Comparison of ENCODE assay signal across 20 cellular contexts in genomic region chr1:167693425-167694045, GRCh38. TPM values are rescaled to one million over a fixed set of nuclear protein-coding genes. Genes with fewer than 3 reads are reported as not detected.
DNase-seq lines count a peak whose midpoint lies in the region; ATAC-seq and TF ChIP-seq lines count a peak whose summit lies in the region.
"Had no signal": no experiment of that assay in that cellular context is flagged by ENCODE, and none has a peak within 500 bp of the region (broad histone marks: within the 10 kb centered on the region; RNA-seq: fewer than 3 reads in every experiment).

No MANE protein-coding gene starts in this region.

- DNase-seq in activated CD4-positive, alpha-beta T cell treated with anti-CD3 and anti-CD28 coated beads, Interleukin-2, amount 10 ng/mL, durations not matched to agents 24 days and 14 days, result no peak
- no peak for DNase-seq in activated CD4-positive, alpha-beta T cell treated with anti-CD3 and anti-CD28 coated beads, Interleukin-2, amount 50 U/mL, for 48 hours
- DNase-seq in CD14-positive monocyte (ENCODE audit: low spot score) (no peak), GM13976 (ENCODE audit: low spot score) (no peak), SJCRH30 (no peak), natural killer cell (no peak)
- DNase-seq in activated T-helper 1 cell treated with anti-CD3 and anti-CD28 coated beads, Interleukin-12 subunit alpha, Interleukin-12 subunit beta, Interleukin-2, Interleukin-4 antibody, amounts not matched to agents 30 ng/mL and 10 ng/mL and 1 ng/mL, durations not matched to agents 14 hours and 24 hours and 36 hours (ENCODE audit: low spot score), result no peak
- no peak for DNase-seq in naive thymus-derived CD8-positive, alpha-beta T cell
- DNase-seq: 8988T; AML-193; effector CD8-positive, alpha-beta T cell; foreskin melanocyte; mucosa of descending colon; NCI-H2029; NCI-H2227 treated with DMSO at 0.1 percent for 48 hours; OCI-M1; stimulated activated CD4-positive, alpha-beta T cell treated with anti-CD3 and anti-CD28 coated beads, Interleukin-4, amount 100 ng/mL, for 1 hour had no signal

- H3K27ac ChIP-seq in SJCRH30, result no peak overlapping the region
- H3K27ac ChIP-seq: hepatocyte had no signal

- no peak for ATAC-seq in naive thymus-derived CD8-positive, alpha-beta T cell
- ATAC-seq in natural killer cell, result no peak
- ATAC-seq: esophagus mucosa, mucosa of descending colon had no signal

- H3K9me3 Mint-ChIP-seq in activated CD4-positive, alpha-beta T cell treated with anti-CD3 and anti-CD28 coated beads, Interleukin-2, amount 10 ng/mL, durations not matched to agents 24 days and 14 days, result no peaks in the 10 kb centered on the region
- H3K9me3 Mint-ChIP-seq in CD14-positive monocyte, result no peaks in the 10 kb centered on the region
- no peaks in the 10 kb centered on the region for H3K9me3 Mint-ChIP-seq in activated T-helper 1 cell treated with anti-CD3 and anti-CD28 coated beads, Interleukin-12 subunit alpha, Interleukin-12 subunit beta, Interleukin-2, Interleukin-4 antibody, amounts not matched to agents 30 ng/mL and 10 ng/mL and 1 ng/mL, durations not matched to agents 14 hours and 24 hours and 36 hours
- no peaks in the 10 kb centered on the region for H3K9me3 Mint-ChIP-seq in naive thymus-derived CD8-positive, alpha-beta T cell
- H3K9me3 Mint-ChIP-seq in natural killer cell, result no peaks in the 10 kb centered on the region
- H3K9me3 Mint-ChIP-seq: type B pancreatic cell had no signal

- H3K27me3 Mint-ChIP-seq in activated CD4-positive, alpha-beta T cell treated with anti-CD3 and anti-CD28 coated beads, Interleukin-2, amount 10 ng/mL, durations not matched to agents 24 days and 14 days, result no peaks in the 10 kb centered on the region
- H3K27me3 Mint-ChIP-seq in CD14-positive monocyte (ENCODE audit: low read depth in 3 of 3) (no peaks in the 10 kb centered on the region), natural killer cell (ENCODE audit: low read depth in 2 of 2) (no peaks in the 10 kb centered on the region)
- no peaks in the 10 kb centered on the region for H3K27me3 Mint-ChIP-seq in activated T-helper 1 cell treated with anti-CD3 and anti-CD28 coated beads, Interleukin-12 subunit alpha, Interleukin-12 subunit beta, Interleukin-2, Interleukin-4 antibody, amounts not matched to agents 30 ng/mL and 10 ng/mL and 1 ng/mL, durations not matched to agents 14 hours and 24 hours and 36 hours (ENCODE audit: insufficient read depth)
- H3K27me3 Mint-ChIP-seq in naive thymus-derived CD8-positive, alpha-beta T cell, result no peaks in the 10 kb centered on the region

- no peaks in the 10 kb centered on the region for H3K9me3 ChIP-seq in SJCRH30 (replicated peaks)
- H3K9me3 ChIP-seq: mucosa of descending colon had no signal

- peaks cover 82% of the 10 kb centered on the region for H3K36me3 Mint-ChIP-seq in activated CD4-positive, alpha-beta T cell treated with anti-CD3 and anti-CD28 coated beads, Interleukin-2, amount 10 ng/mL, durations not matched to agents 24 days and 14 days (ENCODE audit: low read depth)
- peaks cover 91 to 100% of the 10 kb centered on the region in 2 donors for H3K36me3 Mint-ChIP-seq in CD14-positive monocyte
- H3K36me3 Mint-ChIP-seq in activated T-helper 1 cell treated with anti-CD3 and anti-CD28 coated beads, Interleukin-12 subunit alpha, Interleukin-12 subunit beta, Interleukin-2, Interleukin-4 antibody, amounts not matched to agents 30 ng/mL and 10 ng/mL and 1 ng/mL, durations not matched to agents 14 hours and 24 hours and 36 hours (ENCODE audit: low read depth), result peaks cover 54% of the 10 kb centered on the region
- peaks cover 0 to 95% (median 16%) of the 10 kb centered on the region in 3 donors for H3K36me3 Mint-ChIP-seq in naive thymus-derived CD8-positive, alpha-beta T cell
- peaks cover 14% of the 10 kb centered on the region for H3K36me3 Mint-ChIP-seq in natural killer cell
- H3K36me3 Mint-ChIP-seq: type B pancreatic cell had no signal

- no peaks in the 10 kb centered on the region for H3K27me3 ChIP-seq in SJCRH30
- H3K27me3 ChIP-seq: hepatocyte had no signal

- H3K4me3 ChIP-seq in SJCRH30, result no peak overlapping the region
- H3K4me3 ChIP-seq: hepatocyte, mucosa of descending colon had no signal

- in situ Hi-C loops in GM13976 (cut with MboI; ENCODE audit: low sequenced_read_pairs, unreplicated experiment), result no loop called here

- TF ChIP-seq CTCF in CD14-positive monocyte (IDR thresholded peaks at IDR 0.05) (no peak), GM13976 (IDR thresholded peaks at IDR 0.05; ENCODE audit: borderline replicate concordance, control extremely low read depth, extremely low read depth, insufficient read depth, missing control alignments) (no peak), natural killer cell (IDR thresholded peaks at IDR 0.05) (no peak)

- peaks cover 8% of the 10 kb centered on the region for H3K4me1 Mint-ChIP-seq in activated CD4-positive, alpha-beta T cell treated with anti-CD3 and anti-CD28 coated beads, Interleukin-2, amount 10 ng/mL, durations not matched to agents 24 days and 14 days
- H3K4me1 Mint-ChIP-seq in CD14-positive monocyte, result peaks cover 40% of the 10 kb centered on the region
- peaks cover 14% of the 10 kb centered on the region for H3K4me1 Mint-ChIP-seq in activated T-helper 1 cell treated with anti-CD3 and anti-CD28 coated beads, Interleukin-12 subunit alpha, Interleukin-12 subunit beta, Interleukin-2, Interleukin-4 antibody, amounts not matched to agents 30 ng/mL and 10 ng/mL and 1 ng/mL, durations not matched to agents 14 hours and 24 hours and 36 hours (ENCODE audit: low read depth)
- peaks cover 5 to 13% (median 8%) of the 10 kb centered on the region in 4 donors for H3K4me1 Mint-ChIP-seq in naive thymus-derived CD8-positive, alpha-beta T cell
- H3K4me1 Mint-ChIP-seq in natural killer cell, result peaks cover 8 to 25% of the 10 kb centered on the region in 2 donors

- no peak overlapping the region for H3K4me3 Mint-ChIP-seq in activated CD4-positive, alpha-beta T cell treated with anti-CD3 and anti-CD28 coated beads, Interleukin-2, amount 10 ng/mL, durations not matched to agents 24 days and 14 days
- H3K4me3 Mint-ChIP-seq in CD14-positive monocyte (no peak overlapping the region), natural killer cell (no peak overlapping the region)
- no peak overlapping the region for H3K4me3 Mint-ChIP-seq in activated T-helper 1 cell treated with anti-CD3 and anti-CD28 coated beads, Interleukin-12 subunit alpha, Interleukin-12 subunit beta, Interleukin-2, Interleukin-4 antibody, amounts not matched to agents 30 ng/mL and 10 ng/mL and 1 ng/mL, durations not matched to agents 14 hours and 24 hours and 36 hours
- no peak overlapping the region for H3K4me3 Mint-ChIP-seq in naive thymus-derived CD8-positive, alpha-beta T cell
- H3K4me3 Mint-ChIP-seq: type B pancreatic cell had no signal

- intact Hi-C loops in activated CD4-positive, alpha-beta T cell treated with anti-CD3 and anti-CD28 coated beads, Interleukin-2, amount 10 ng/mL, durations not matched to agents 24 days and 14 days (cut with micrococcal nuclease), result no loop called here
- intact Hi-C loops in CD14-positive monocyte (cut with micrococcal nuclease) (loop anchor here in 1 of 2 donors (10.0 kb wide), 1 partner anchor 629 kb away; no protein-coding TSS in a partner anchor), natural killer cell (cut with micrococcal nuclease) (no loop called here)
- intact Hi-C loops in activated T-helper 1 cell treated with anti-CD3 and anti-CD28 coated beads, Interleukin-12 subunit alpha, Interleukin-12 subunit beta, Interleukin-2, Interleukin-4 antibody, amounts not matched to agents 30 ng/mL and 10 ng/mL and 1 ng/mL, durations not matched to agents 14 hours and 24 hours and 36 hours (cut with micrococcal nuclease), result no loop called here

- no peaks in the 10 kb centered on the region for H3K36me3 ChIP-seq in SJCRH30

- H3K27ac Mint-ChIP-seq in activated CD4-positive, alpha-beta T cell treated with anti-CD3 and anti-CD28 coated beads, Interleukin-2, amount 10 ng/mL, durations not matched to agents 24 days and 14 days, result peak overlapping the region; percentile 72
- peak overlapping the region in 5 of 7 donors; percentile 6 to 89 (median 71) for H3K27ac Mint-ChIP-seq in CD14-positive monocyte
- peak overlapping the region; percentile 16 for H3K27ac Mint-ChIP-seq in activated T-helper 1 cell treated with anti-CD3 and anti-CD28 coated beads, Interleukin-12 subunit alpha, Interleukin-12 subunit beta, Interleukin-2, Interleukin-4 antibody, amounts not matched to agents 30 ng/mL and 10 ng/mL and 1 ng/mL, durations not matched to agents 14 hours and 24 hours and 36 hours
- H3K27ac Mint-ChIP-seq in naive thymus-derived CD8-positive, alpha-beta T cell, result peak overlapping the region in 7 of 10 donors; percentile 18 to 80 (median 61)
- no peak overlapping the region for H3K27ac Mint-ChIP-seq in natural killer cell
- H3K27ac Mint-ChIP-seq: type B pancreatic cell had no signal

- POLR2A ChIA-PET in naive thymus-derived CD8-positive, alpha-beta T cell (lab: Charles Lee), result interaction anchor here (0.7 kb wide), 1 partner anchor 98 kb away, joined by 3 read pairs; no protein-coding TSS in a partner anchor

- H3K4me1 ChIP-seq in SJCRH30, result no peaks in the 10 kb centered on the region

RNA-seq across cellular contexts. Expression of gene MPZL1, which starts 28.2 kb away (rescaled TPM):
- total RNA-seq in activated CD4-positive, alpha-beta T cell treated with anti-CD3 and anti-CD28 coated beads, Interleukin-2, amount 10 ng/mL, durations not matched to agents 24 days and 14 days, result 39.3 and 41.8 TPM in 2 replicates
- polyA plus RNA-seq in CD14-positive monocyte, result 10 to 100 TPM; 61.8 to 63.6 TPM
- 40.8 and 40.9 TPM in 2 replicates for total RNA-seq in activated T-helper 1 cell treated with anti-CD3 and anti-CD28 coated beads, Interleukin-12 subunit alpha, Interleukin-12 subunit beta, Interleukin-2, Interleukin-4 antibody, amounts not matched to agents 30 ng/mL and 10 ng/mL and 1 ng/mL, durations not matched to agents 14 hours and 24 hours and 36 hours
- 1 to 10 TPM; 6.9 to 8.3 TPM for total RNA-seq in naive thymus-derived CD8-positive, alpha-beta T cell
- polyA plus RNA-seq in naive thymus-derived CD8-positive, alpha-beta T cell, result 1 to 10 TPM; 7.9 to 8.9 (median 8.2) TPM
- 57.9 and 63.0 TPM in 2 replicates for total RNA-seq in SJCRH30 (2014; rRNA removed; shearing (Covaris generic))
- total RNA-seq in natural killer cell, result 1 to 10 TPM; 3.4 to 4.6 (median 4.0) TPM

Comparison
In these comparisons a context has a peak if more than half of its experiments do, and no peak if none do; other contexts are left out.
1. H3K27ac Mint-ChIP-seq: peak in activated CD4-positive, alpha-beta T cell treated with anti-CD3 and anti-CD28 coated beads, Interleukin-2, amount 10 ng/mL, durations not matched to agents 24 days and 14 days (single experiment), CD14-positive monocyte (5 of 7), activated T-helper 1 cell treated with anti-CD3 and anti-CD28 coated beads, Interleukin-12 subunit alpha, Interleukin-12 subunit beta, Interleukin-2, Interleukin-4 antibody, amounts not matched to agents 30 ng/mL and 10 ng/mL and 1 ng/mL, durations not matched to agents 14 hours and 24 hours and 36 hours (single experiment) and naive thymus-derived CD8-positive, alpha-beta T cell (7 of 10); none in natural killer cell (0 of 2).